In the genomic region with DNA sequence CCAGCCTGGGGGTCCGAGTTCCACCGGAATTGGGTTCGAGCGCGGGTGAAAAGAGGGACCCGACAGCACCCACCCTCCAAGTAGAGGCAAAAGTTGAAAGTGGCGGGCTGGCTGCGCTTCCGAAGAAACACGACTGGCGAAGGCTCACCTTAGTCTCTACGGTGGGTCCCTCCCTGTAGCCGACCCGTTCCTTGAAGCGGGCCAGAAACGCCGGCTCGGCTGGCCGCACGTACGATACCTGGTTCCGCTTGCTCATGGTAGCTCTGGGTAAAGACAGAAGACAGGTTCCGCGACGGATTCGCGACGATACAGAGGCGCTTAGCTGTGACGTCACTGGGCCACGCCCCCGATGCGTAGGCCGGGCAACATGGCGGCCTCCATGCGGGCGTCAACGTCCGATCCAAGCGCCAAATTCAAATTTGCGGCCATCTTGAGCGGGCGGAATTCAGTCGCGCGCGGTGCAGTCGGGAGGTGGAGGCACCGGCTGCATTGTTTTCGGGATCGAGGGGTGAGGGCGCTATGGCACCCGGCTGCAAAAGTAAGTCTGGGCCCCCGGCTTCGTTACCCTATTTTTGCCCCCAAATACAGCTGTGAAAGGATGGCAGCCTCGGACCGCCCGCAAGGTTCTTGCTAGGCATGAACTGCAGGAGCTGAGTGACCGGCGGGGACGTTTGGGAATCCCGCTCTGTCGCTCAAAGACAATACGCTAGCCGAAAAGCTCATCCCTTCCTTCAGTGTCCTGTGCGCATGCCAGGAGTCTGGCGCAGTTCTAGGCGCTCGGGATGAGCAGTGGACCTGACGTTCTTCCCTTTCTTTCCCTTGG, we compare ENCODE assay signal across 8 cellular contexts. TPM values are rescaled to one million over a fixed set of nuclear protein-coding genes. Genes with fewer than 3 reads are reported as not detected.
A peak's percentile ranks its signal among the peaks of the same experiment; 100 is the strongest.
DNase-seq lines count a peak whose midpoint lies in the region; TF ChIP-seq lines count a peak whose summit lies in the region.

A gene (minus strand): TSS at position 273 of the 823 bp plus-strand sequence. CDS start 17 bp downstream, at position 256.
A gene with protein sequence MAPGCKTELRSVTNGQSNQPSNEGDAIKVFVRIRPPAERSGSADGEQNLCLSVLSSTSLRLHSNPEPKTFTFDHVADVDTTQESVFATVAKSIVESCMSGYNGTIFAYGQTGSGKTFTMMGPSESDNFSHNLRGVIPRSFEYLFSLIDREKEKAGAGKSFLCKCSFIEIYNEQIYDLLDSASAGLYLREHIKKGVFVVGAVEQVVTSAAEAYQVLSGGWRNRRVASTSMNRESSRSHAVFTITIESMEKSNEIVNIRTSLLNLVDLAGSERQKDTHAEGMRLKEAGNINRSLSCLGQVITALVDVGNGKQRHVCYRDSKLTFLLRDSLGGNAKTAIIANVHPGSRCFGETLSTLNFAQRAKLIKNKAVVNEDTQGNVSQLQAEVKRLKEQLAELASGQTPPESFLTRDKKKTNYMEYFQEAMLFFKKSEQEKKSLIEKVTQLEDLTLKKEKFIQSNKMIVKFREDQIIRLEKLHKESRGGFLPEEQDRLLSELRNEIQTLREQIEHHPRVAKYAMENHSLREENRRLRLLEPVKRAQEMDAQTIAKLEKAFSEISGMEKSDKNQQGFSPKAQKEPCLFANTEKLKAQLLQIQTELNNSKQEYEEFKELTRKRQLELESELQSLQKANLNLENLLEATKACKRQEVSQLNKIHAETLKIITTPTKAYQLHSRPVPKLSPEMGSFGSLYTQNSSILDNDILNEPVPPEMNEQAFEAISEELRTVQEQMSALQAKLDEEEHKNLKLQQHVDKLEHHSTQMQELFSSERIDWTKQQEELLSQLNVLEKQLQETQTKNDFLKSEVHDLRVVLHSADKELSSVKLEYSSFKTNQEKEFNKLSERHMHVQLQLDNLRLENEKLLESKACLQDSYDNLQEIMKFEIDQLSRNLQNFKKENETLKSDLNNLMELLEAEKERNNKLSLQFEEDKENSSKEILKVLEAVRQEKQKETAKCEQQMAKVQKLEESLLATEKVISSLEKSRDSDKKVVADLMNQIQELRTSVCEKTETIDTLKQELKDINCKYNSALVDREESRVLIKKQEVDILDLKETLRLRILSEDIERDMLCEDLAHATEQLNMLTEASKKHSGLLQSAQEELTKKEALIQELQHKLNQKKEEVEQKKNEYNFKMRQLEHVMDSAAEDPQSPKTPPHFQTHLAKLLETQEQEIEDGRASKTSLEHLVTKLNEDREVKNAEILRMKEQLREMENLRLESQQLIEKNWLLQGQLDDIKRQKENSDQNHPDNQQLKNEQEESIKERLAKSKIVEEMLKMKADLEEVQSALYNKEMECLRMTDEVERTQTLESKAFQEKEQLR (N-terminal part only) (plus strand): TSS at position 448 of the 823 bp plus-strand sequence. CDS start 72 bp downstream, at position 520.

- DNase-seq in HAP-1 (ENCODE audit: low spot score in 2 of 2) (peak; percentile 88 to 96), MG63 (peak; percentile 90), SHP77 treated with DMSO at 0.1 percent for 48 hours (lab: John Stamatoyannopoulos, UW) (peak; percentile 86), activated gamma-delta T cell (lab: John Stamatoyannopoulos, UW) (peak; percentile 88), fibroblast of villous mesenchyme (ENCODE audit: low read depth) (peak; percentile 96), neural crest cell (ENCODE audit: low read depth, low spot score) (peak; percentile 93)

- H3K36me3 Mint-ChIP-seq in neural crest cell (ENCODE audit: low read depth) = peaks cover 65% of the 10 kb centered on the region

- H3K27me3 Mint-ChIP-seq in neural crest cell (ENCODE audit: low read depth) = no peaks in the 10 kb centered on the region

- H3K27ac Mint-ChIP-seq in neural crest cell (ENCODE audit: unreplicated experiment) = peak within 1 kb of the TSS; percentile 98

- peaks cover 8% of the 10 kb centered on the region for H3K36me3 ChIP-seq in ES-I3 (ENCODE audit: insufficient read depth, low read length)
- H3K36me3 ChIP-seq in HAP-1 (replicated peaks) = peaks cover 47% of the 10 kb centered on the region
- H3K36me3 ChIP-seq in MG63 = peaks cover 36% of the 10 kb centered on the region
- peaks cover 0 to 4% of the 10 kb centered on the region in 2 donors for H3K36me3 ChIP-seq in stomach smooth muscle (ENCODE audit: control insufficient read depth in 2 of 2, insufficient read depth in 2 of 2, low read length in 2 of 2)

- H3K27ac ChIP-seq in stomach smooth muscle (ENCODE audit: low read length) = peak within 1 kb of the TSS; percentile 49

- H3K27me3 ChIP-seq in HAP-1 (ENCODE audit: low read depth) = no peaks in the 10 kb centered on the region
- no peaks in the 10 kb centered on the region for H3K27me3 ChIP-seq in MG63
- H3K27me3 ChIP-seq in stomach smooth muscle (ENCODE audit: control insufficient read depth in 1 of 2, insufficient read depth in 2 of 2, low read length in 2 of 2) = no peaks in the 10 kb centered on the region

- H3K4me1 Mint-ChIP-seq in neural crest cell = peaks cover 23% of the 10 kb centered on the region

- H3K4me3 ChIP-seq in HAP-1 (peak within 1 kb of the TSS; percentile 86), MG63 (peak within 1 kb of the TSS; percentile 85), fibroblast of villous mesenchyme (ENCODE audit: low read depth, low read length) (peak within 1 kb of the TSS; percentile 91), stomach smooth muscle (ENCODE audit: low read length in 2 of 2) (peak within 1 kb of the TSS; percentile 92 to 94)

- in situ Hi-C loops in HAP-1 (cut with MboI; ENCODE audit: low sequenced_read_pairs) = loop anchor here (25.0 kb wide), 1 partner anchor 424 kb away; a partner anchor contains a TSS

- H3K9me3 ChIP-seq in ES-I3 (ENCODE audit: control insufficient read depth, insufficient read depth, low read length) = no peaks in the 10 kb centered on the region
- H3K9me3 ChIP-seq in HAP-1 = peaks cover 24% of the 10 kb centered on the region
- H3K9me3 ChIP-seq in MG63 = peaks cover 14% of the 10 kb centered on the region
- no peaks in the 10 kb centered on the region for H3K9me3 ChIP-seq in stomach smooth muscle (ENCODE audit: control insufficient read depth in 2 of 2, low read length in 2 of 2)

- H3K4me1 ChIP-seq in ES-I3 (ENCODE audit: insufficient read depth, low read length) (no peaks in the 10 kb centered on the region), HAP-1 (peaks cover 4% of the 10 kb centered on the region; the same call in 1 of the 2 replicates), stomach smooth muscle (ENCODE audit: control insufficient read depth, insufficient read depth, low read length) (peaks cover 12% of the 10 kb centered on the region)

- H3K9me3 Mint-ChIP-seq in neural crest cell = peaks cover 29% of the 10 kb centered on the region

- peak within 1 kb of the TSS; percentile 93 for H3K4me3 Mint-ChIP-seq in neural crest cell

- H3K9ac ChIP-seq in ES-I3 (ENCODE audit: low read depth, low read length) = peak within 1 kb of the TSS; percentile 98
- H3K9ac ChIP-seq in stomach smooth muscle (ENCODE audit: low read length in 2 of 2) = peak within 1 kb of the TSS; percentile 72 to 92

- no peak for TF ChIP-seq CTCF in fibroblast of villous mesenchyme (IDR thresholded peaks at IDR 0.05; ENCODE audit: insufficient read depth, low read depth, low read length)
- TF ChIP-seq CTCF in neural crest cell (conservative IDR thresholded peaks at IDR 0.05) = no peak

RNA-seq across cellular contexts. Expression of the first gene that starts in this region (rescaled TPM):
- total RNA-seq in MG63 (2014; rRNA removed; shearing (Covaris generic); ENCODE audit: low replicate concordance) = 5.7 and 6.6 TPM in 2 replicates
- total RNA-seq in fibroblast of villous mesenchyme (13.2 and 20.7 TPM in 2 replicates), neural crest cell (36.6 and 44.8 TPM in 2 replicates)

RNA-seq across cellular contexts. Expression of the second gene that starts in this region (rescaled TPM):
- total RNA-seq in MG63 (2014; rRNA removed; shearing (Covaris generic); ENCODE audit: low replicate concordance) = 14.1 and 18.1 TPM in 2 replicates
- total RNA-seq in fibroblast of villous mesenchyme (5.5 and 9.9 TPM in 2 replicates), neural crest cell (49.0 and 51.3 TPM in 2 replicates)

Comparison
In these comparisons a context has a peak if more than half of its experiments do, and no peak if none do; other contexts are left out.
1. Peak in every context shown above with its lines: DNase-seq, H3K4me3 ChIP-seq and H3K27ac ChIP-seq.